ENCODE assay signal across 17 cellular contexts in the genomic region with DNA sequence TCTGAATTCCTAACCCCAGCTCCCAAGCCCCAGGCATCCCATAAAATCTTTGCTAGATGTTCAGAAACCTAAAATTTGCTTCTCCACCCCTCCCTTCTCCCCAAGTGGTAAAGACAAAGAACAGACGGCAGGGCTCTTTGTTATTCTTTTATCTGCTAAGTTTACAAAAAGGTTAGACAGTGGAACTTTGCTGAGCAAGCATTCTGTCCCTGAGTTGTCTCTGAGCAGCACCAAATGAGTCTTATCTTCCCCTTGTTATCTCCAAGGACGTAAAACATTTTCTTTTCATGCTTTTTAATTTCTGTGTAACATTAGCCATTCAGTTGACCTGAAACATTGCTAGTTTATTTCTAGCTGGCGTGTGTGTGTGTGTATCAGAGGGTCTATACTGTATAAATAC. TPM values are rescaled to one million over a fixed set of nuclear protein-coding genes. Genes with fewer than 3 reads are reported as not detected.
DNase-seq lines count a peak whose midpoint lies in the region; ATAC-seq and TF ChIP-seq lines count a peak whose summit lies in the region.
"Had no signal": no experiment of that assay in that cellular context is flagged by ENCODE, and none has a peak within 500 bp of the region (broad histone marks: within the 10 kb centered on the region; RNA-seq: fewer than 3 reads in every experiment).

No MANE protein-coding gene starts in this region.

- BruUV-seq in MCF 10A (replicated peaks; lab: Mats Ljungman, UMichigan): no TSS peak

- ATAC-seq in GM23338 (no peak), GM18873 (IDR thresholded peaks at IDR 0.05; ENCODE audit: low FRiP score, unreplicated experiment) (no peak)
- ATAC-seq: body of pancreas had no signal

- TF ChIP-seq CTCF in GM23338 (conservative IDR thresholded peaks at IDR 0.05; ENCODE audit: low read depth in 2 of 2) (no peak), right atrium auricular region (IDR thresholded peaks at IDR 0.05) (no peak), MCF 10A (IDR thresholded peaks at IDR 0.05; ENCODE audit: unreplicated experiment) (no peak)

- intact Hi-C loops in MCF 10A (cut with micrococcal nuclease): no loop called here

- H4K20me1 ChIP-seq in GM23338 (replicated peaks; ENCODE audit: insufficient read depth): 0 out of 2 replicates have a peak, but pooled peaks cover 7% of the 10 kb centered on the region

- CTCF ChIA-PET in MCF 10A (lab: Yijun Ruan, JAX): interaction anchor here (0.6 to 7.0 kb wide), 3 partner anchors 12 to 200 kb away, joined by 3 to 35 read pairs (median 5); no protein-coding TSS in a partner anchor

- peak overlapping the region; percentile 36; the same call in 1 of the 2 replicates for H3K4me2 ChIP-seq in GM23338

- DNase-seq in GM23338 (ENCODE audit: low spot score) (no peak), right atrium auricular region (ENCODE audit: low spot score) (no peak), pons (ENCODE audit: low spot score) (peak; percentile 43), COLO829 (ENCODE audit: low spot score) (no peak), amygdala (lab: John Stamatoyannopoulos, UW) (no peak), MCF 10A (ENCODE audit: unreplicated experiment) (no peak)
- DNase-seq: CD4-positive, alpha-beta T cell; DMS79; immature natural killer cell; NCI-H1694 treated with DMSO at 0.1 percent for 48 hours; retina; stimulated activated naive CD4-positive, alpha-beta T cell treated with Interleukin-2 at 50 U/mL for 16 hours had no signal

- H3K36me3 Mint-ChIP-seq in GM23338 (ENCODE audit: low read depth) (no peaks in the 10 kb centered on the region; the same call in 2 of the 3 replicates), MCF 10A (ENCODE audit: insufficient read depth, unreplicated experiment) (peaks cover 11% of the 10 kb centered on the region)
- H3K36me3 Mint-ChIP-seq: immature natural killer cell had no signal

- H3K4me1 ChIP-seq in GM23338 (ENCODE audit: insufficient read depth): peaks cover 52% of the 10 kb centered on the region
- peaks cover 0 to 38% of the 10 kb centered on the region in 2 donors for H3K4me1 ChIP-seq in right atrium auricular region

- H3K9me3 Mint-ChIP-seq in GM23338 (no peaks in the 10 kb centered on the region), MCF 10A (ENCODE audit: unreplicated experiment) (no peaks in the 10 kb centered on the region)
- H3K9me3 Mint-ChIP-seq: CD4-positive, alpha-beta T cell; immature natural killer cell; neural crest cell had no signal

- H3K79me2 ChIP-seq in GM23338 (replicated peaks; ENCODE audit: insufficient read depth): peaks cover 81% of the 10 kb centered on the region

- no peak overlapping the region for H3K27ac Mint-ChIP-seq in GM23338
- H3K27ac Mint-ChIP-seq in MCF 10A (ENCODE audit: low read depth, unreplicated experiment): no peak overlapping the region
- H3K27ac Mint-ChIP-seq: CD4-positive, alpha-beta T cell; immature natural killer cell had no signal

- POLR2A ChIA-PET in MCF 10A (lab: Yijun Ruan, JAX): no interaction called here

- peaks cover 4% of the 10 kb centered on the region for H3K27me3 Mint-ChIP-seq in GM23338 (ENCODE audit: insufficient read depth, low read depth, poor library complexity)
- no peaks in the 10 kb centered on the region for H3K27me3 Mint-ChIP-seq in MCF 10A (ENCODE audit: insufficient read depth, unreplicated experiment)
- H3K27me3 Mint-ChIP-seq: CD4-positive, alpha-beta T cell had no signal

- no peak overlapping the region for H3K4me3 ChIP-seq in GM23338
- no peak overlapping the region for H3K4me3 ChIP-seq in right atrium auricular region
- H3K4me3 ChIP-seq: body of pancreas, MG63 had no signal

- H3K36me3 ChIP-seq in GM23338 (ENCODE audit: insufficient read depth) (no peaks in the 10 kb centered on the region), right atrium auricular region (no peaks in the 10 kb centered on the region)
- H3K36me3 ChIP-seq: MG63 had no signal

- H3K27ac ChIP-seq in GM23338 (ENCODE audit: low read depth) (peak overlapping the region; percentile 6; the same call in 1 of the 2 replicates), angular gyrus (ENCODE audit: low read depth, low read length) (peak overlapping the region; percentile 80), right atrium auricular region (peak overlapping the region; percentile 16 to 17)
- H3K27ac ChIP-seq: body of pancreas had no signal

- no peaks in the 10 kb centered on the region; the same call in 1 of the 2 replicates for H3K9me2 ChIP-seq in GM23338 (ENCODE audit: insufficient read depth)

- H3K9me3 ChIP-seq in right atrium auricular region: no peaks in the 10 kb centered on the region
- H3K9me3 ChIP-seq: body of pancreas, MG63 had no signal

- H3F3A ChIP-seq in GM23338 (replicated peaks; ENCODE audit: low read depth): no peaks in the 10 kb centered on the region

- H2AFZ ChIP-seq in GM23338: no peak overlapping the region

- peaks cover 67% of the 10 kb centered on the region for H3K4me1 Mint-ChIP-seq in GM23338
- H3K4me1 Mint-ChIP-seq in MCF 10A (ENCODE audit: insufficient read depth, unreplicated experiment): peaks cover 25% of the 10 kb centered on the region

- H3K27me3 ChIP-seq in GM23338 (ENCODE audit: insufficient read depth): no peaks in the 10 kb centered on the region
- H3K27me3 ChIP-seq in right atrium auricular region: no peaks in the 10 kb centered on the region
- H3K27me3 ChIP-seq: body of pancreas, MG63 had no signal

- H3K4me3 Mint-ChIP-seq in GM23338 (no peak overlapping the region), MCF 10A (ENCODE audit: unreplicated experiment) (no peak overlapping the region)
- H3K4me3 Mint-ChIP-seq: CD4-positive, alpha-beta T cell; immature natural killer cell; neural crest cell had no signal

TF ChIP-seq in GM23338, 12 proteins besides CTCF, POLR2A, EP300 and RAD21 (continues in another document):
- no peak for TF ChIP-seq EZH2phosphoT487 (IDR thresholded peaks at IDR 0.05; ENCODE audit: unreplicated experiment)
- no peak for TF ChIP-seq POLR2AphosphoS5 (IDR thresholded peaks at IDR 0.05; ENCODE audit: low read depth)
- no peak for TF ChIP-seq ZNF114 (CRISPR knock-in tag; IDR thresholded peaks at IDR 0.05)
- TF ChIP-seq, protein P1, sequence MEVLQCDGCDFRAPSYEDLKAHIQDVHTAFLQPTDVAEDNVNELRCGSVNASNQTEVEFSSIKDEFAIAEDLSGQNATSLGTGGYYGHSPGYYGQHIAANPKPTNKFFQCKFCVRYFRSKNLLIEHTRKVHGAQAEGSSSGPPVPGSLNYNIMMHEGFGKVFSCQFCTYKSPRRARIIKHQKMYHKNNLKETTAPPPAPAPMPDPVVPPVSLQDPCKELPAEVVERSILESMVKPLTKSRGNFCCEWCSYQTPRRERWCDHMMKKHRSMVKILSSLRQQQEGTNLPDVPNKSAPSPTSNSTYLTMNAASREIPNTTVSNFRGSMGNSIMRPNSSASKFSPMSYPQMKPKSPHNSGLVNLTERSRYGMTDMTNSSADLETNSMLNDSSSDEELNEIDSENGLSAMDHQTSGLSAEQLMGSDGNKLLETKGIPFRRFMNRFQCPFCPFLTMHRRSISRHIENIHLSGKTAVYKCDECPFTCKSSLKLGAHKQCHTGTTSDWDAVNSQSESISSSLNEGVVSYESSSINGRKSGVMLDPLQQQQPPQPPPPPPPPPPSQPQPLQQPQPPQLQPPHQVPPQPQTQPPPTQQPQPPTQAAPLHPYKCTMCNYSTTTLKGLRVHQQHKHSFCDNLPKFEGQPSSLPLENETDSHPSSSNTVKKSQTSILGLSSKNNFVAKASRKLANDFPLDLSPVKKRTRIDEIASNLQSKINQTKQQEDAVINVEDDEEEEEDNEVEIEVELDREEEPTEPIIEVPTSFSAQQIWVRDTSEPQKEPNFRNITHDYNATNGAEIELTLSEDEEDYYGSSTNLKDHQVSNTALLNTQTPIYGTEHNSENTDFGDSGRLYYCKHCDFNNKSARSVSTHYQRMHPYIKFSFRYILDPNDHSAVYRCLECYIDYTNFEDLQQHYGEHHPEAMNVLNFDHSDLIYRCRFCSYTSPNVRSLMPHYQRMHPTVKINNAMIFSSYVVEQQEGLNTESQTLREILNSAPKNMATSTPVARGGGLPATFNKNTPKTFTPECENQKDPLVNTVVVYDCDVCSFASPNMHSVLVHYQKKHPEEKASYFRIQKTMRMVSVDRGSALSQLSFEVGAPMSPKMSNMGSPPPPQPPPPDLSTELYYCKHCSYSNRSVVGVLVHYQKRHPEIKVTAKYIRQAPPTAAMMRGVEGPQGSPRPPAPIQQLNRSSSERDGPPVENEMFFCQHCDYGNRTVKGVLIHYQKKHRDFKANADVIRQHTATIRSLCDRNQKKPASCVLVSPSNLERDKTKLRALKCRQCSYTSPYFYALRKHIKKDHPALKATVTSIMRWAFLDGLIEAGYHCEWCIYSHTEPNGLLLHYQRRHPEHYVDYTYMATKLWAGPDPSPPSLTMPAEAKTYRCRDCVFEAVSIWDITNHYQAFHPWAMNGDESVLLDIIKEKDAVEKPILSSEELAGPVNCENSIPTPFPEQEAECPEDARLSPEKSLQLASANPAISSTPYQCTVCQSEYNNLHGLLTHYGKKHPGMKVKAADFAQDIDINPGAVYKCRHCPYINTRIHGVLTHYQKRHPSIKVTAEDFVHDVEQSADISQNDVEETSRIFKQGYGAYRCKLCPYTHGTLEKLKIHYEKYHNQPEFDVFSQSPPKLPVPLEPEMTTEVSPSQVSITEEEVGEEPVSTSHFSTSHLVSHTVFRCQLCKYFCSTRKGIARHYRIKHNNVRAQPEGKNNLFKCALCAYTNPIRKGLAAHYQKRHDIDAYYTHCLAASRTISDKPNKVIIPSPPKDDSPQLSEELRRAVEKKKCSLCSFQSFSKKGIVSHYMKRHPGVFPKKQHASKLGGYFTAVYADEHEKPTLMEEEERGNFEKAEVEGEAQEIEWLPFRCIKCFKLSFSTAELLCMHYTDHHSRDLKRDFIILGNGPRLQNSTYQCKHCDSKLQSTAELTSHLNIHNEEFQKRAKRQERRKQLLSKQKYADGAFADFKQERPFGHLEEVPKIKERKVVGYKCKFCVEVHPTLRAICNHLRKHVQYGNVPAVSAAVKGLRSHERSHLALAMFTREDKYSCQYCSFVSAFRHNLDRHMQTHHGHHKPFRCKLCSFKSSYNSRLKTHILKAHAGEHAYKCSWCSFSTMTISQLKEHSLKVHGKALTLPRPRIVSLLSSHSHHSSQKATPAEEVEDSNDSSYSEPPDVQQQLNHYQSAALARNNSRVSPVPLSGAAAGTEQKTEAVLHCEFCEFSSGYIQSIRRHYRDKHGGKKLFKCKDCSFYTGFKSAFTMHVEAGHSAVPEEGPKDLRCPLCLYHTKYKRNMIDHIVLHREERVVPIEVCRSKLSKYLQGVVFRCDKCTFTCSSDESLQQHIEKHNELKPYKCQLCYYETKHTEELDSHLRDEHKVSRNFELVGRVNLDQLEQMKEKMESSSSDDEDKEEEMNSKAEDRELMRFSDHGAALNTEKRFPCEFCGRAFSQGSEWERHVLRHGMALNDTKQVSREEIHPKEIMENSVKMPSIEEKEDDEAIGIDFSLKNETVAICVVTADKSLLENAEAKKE (CRISPR knock-in tag; IDR thresholded peaks at IDR 0.05): no peak
- no peak for TF ChIP-seq NANOG (IDR thresholded peaks at IDR 0.05; ENCODE audit: borderline replicate concordance)
- no peak for TF ChIP-seq ZNF331 (CRISPR knock-in tag; IDR thresholded peaks at IDR 0.05; ENCODE audit: low read depth)
- no peak for TF ChIP-seq CREB1 (CRISPR knock-in tag; IDR thresholded peaks at IDR 0.05; ENCODE audit: low read depth)

RNA-seq across cellular contexts. Expression of a gene that starts 30.3 kb away (rescaled TPM):
- total RNA-seq in GM23338 (2014; rRNA removed; shearing (Covaris generic)): 176 and 234 TPM in 2 replicates
- 34.9 and 37.6 TPM in 2 replicates for polyA plus RNA-seq in GM23338 (2016; fragmentation: Nextera tagmentation; extraction: Ambion mirVana)
- total RNA-seq in right atrium auricular region (10 to 100 TPM; 46.3 to 51.7 TPM), MCF 10A (2022) (47.2 and 52.2 TPM in 2 replicates)

Comparison
In these comparisons a context has a peak if more than half of its experiments do, and no peak if none do; other contexts are left out.
1. H3K27ac ChIP-seq: peak in every context shown above with its lines; median percentile 80 in angular gyrus; 16 in right atrium auricular region; 6 in GM23338.